ENCODE assay signal across 18 cellular contexts in genomic region chr2:48251437-48252148, GRCh38.
"Had no signal": no experiment of that assay in that cellular context is flagged by ENCODE, and none has a peak within 500 bp of the region (broad histone marks: within the 10 kb centered on the region; RNA-seq: fewer than 3 reads in every experiment).

No MANE protein-coding gene starts in this region.

- H3K36me3 ChIP-seq: heart right ventricle, prostate gland, stomach, thoracic aorta, transverse colon had no signal

- H3K27ac Mint-ChIP-seq: nephron had no signal

- H3K36me3 Mint-ChIP-seq: naive B cell had no signal

- H3K27ac ChIP-seq: parathyroid adenoma, prostate gland, transverse colon had no signal

- H3K9me3 ChIP-seq: heart right ventricle, prostate gland, stomach, thoracic aorta, transverse colon had no signal

- H3K27me3 Mint-ChIP-seq: naive B cell had no signal

- ATAC-seq: heart right ventricle, sciatic nerve had no signal

- H3K4me1 ChIP-seq: parathyroid adenoma had no signal

- H3K4me3 Mint-ChIP-seq: naive B cell, nephron had no signal

- DNase-seq: foreskin melanocyte; heart right ventricle; hypothalamus; kidney glomerular epithelial cell; mesendoderm; naive B cell; retina; stimulated activated CD4-positive, alpha-beta T cell treated with anti-CD3 and anti-CD28 coated beads, Interleukin-2, amount 100 ng/mL, for 24 hours; stimulated activated CD4-positive, alpha-beta T cell treated with anti-CD3 and anti-CD28 coated beads, Interleukin-4, amount 100 ng/mL, for 4 hours; stimulated activated naive CD4-positive, alpha-beta T cell; stomach; substantia nigra; transverse colon had no signal

- H3K27me3 ChIP-seq: heart right ventricle, stomach, transverse colon had no signal

- H3K4me3 ChIP-seq: heart right ventricle, prostate gland, stomach, thoracic aorta, transverse colon had no signal

- H3K9ac ChIP-seq: parathyroid adenoma had no signal

- H3K9me3 Mint-ChIP-seq: naive B cell, nephron had no signal
